Comparison of ENCODE assay signal across 31 cellular contexts in the genomic region with DNA sequence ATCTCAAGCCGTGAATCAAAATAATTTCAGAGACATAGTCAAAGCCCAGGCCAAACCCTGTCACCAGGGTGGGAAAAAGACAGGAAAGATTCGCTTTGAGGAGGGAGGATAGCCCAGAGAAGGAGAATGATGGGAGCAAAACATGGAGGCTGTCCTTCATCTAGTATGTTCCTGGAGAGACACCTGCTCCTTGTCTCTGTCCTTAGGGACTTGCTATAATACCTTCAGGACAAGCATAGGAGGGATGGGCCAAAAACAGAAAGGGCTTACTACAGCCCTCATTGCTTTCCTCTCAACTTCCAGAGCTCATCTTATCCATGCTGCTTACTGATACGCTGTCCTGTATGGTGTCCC.
"Had no signal": no experiment of that assay in that cellular context is flagged by ENCODE, and none has a peak within 500 bp of the region (broad histone marks: within the 10 kb centered on the region; RNA-seq: fewer than 3 reads in every experiment).

No MANE protein-coding gene starts in this region.

- ATAC-seq: naive thymus-derived CD8-positive, alpha-beta T cell; natural killer cell treated with Interleukin-12 subunit alpha and Interleukin-12 subunit beta and Interleukin-15 and Interleukin-18, amount 100 ng/mL, for 72 hours; pancreas; psoas muscle; right cardiac atrium; sciatic nerve; stimulated activated memory B cell treated with anti-CD40 and anti-IgM and Interleukin-4, amounts not matched to agents 10 μg/mL and 1 μg/mL and 100 μg/mL, for 72 hours; stimulated activated naive CD8-positive, alpha-beta T cell treated with anti-CD3 and anti-CD28 coated beads, Interleukin-15, amount 100 ng/mL, for 72 hours; stimulated activated naive CD8-positive, alpha-beta T cell treated with anti-CD3 and anti-CD28 coated beads, Interleukin-15, Interleukin-2, amounts not matched to agents 100 U/mL and 50 U/mL, for 24 hours; upper lobe of right lung had no signal

- H3K4me1 Mint-ChIP-seq: naive B cell; naive thymus-derived CD8-positive, alpha-beta T cell; neural crest cell; stimulated activated memory B cell treated with anti-CD40 and anti-IgM and Interleukin-4, amounts not matched to agents 10 μg/mL and 1 μg/mL and 100 μg/mL, for 72 hours; stimulated activated naive CD8-positive, alpha-beta T cell treated with anti-CD3 and anti-CD28 coated beads, Interleukin-15, amount 100 ng/mL, for 72 hours had no signal

- H3K9me3 ChIP-seq: neutrophil, pancreas, psoas muscle, suprapubic skin, testis, tibial artery, transverse colon, upper lobe of right lung, uterus had no signal

- DNase-seq: naive B cell; naive thymus-derived CD8-positive, alpha-beta T cell; nephron progenitor cell; nucleus accumbens; pancreas; psoas muscle; right cardiac atrium; stimulated activated CD4-positive, alpha-beta T cell treated with anti-CD3 and anti-CD28 coated beads, Interleukin-15, amount 100 ng/mL, for 24 hours; stimulated activated CD4-positive, alpha-beta T cell treated with anti-CD3 and anti-CD28 coated beads, Interleukin-2, amount 100 ng/mL, for 24 hours; stimulated activated CD4-positive, alpha-beta T cell treated with anti-CD3 and anti-CD28 coated beads, Interleukin-2, amount 100 ng/mL, for 48 hours; stimulated activated CD4-positive, alpha-beta T cell treated with anti-CD3 and anti-CD28 coated beads, Interleukin-4, amount 100 ng/mL, for 4 hours; stimulated activated CD8-positive, alpha-beta memory T cell treated with anti-CD3 and anti-CD28 coated beads, Interleukin-4, amount 100 ng/mL, for 48 hours; stimulated activated naive CD4-positive, alpha-beta T cell; stimulated activated naive CD8-positive, alpha-beta T cell treated with anti-CD3 and anti-CD28 coated beads, Interleukin-15, amount 100 ng/mL, for 72 hours; stimulated activated naive CD8-positive, alpha-beta T cell treated with anti-CD3 and anti-CD28 coated beads, Interleukin-15, Interleukin-2, amounts not matched to agents 100 U/mL and 50 U/mL, for 24 hours; substantia nigra; testis; tibial artery; transverse colon; upper lobe of right lung; uterus had no signal

- H3K4me3 Mint-ChIP-seq: naive B cell; naive thymus-derived CD8-positive, alpha-beta T cell; natural killer cell treated with Interleukin-12 subunit alpha and Interleukin-12 subunit beta and Interleukin-15 and Interleukin-18, amount 100 ng/mL, for 72 hours; nephron progenitor cell; neural crest cell; stimulated activated memory B cell treated with anti-CD40 and anti-IgM and Interleukin-4, amounts not matched to agents 10 μg/mL and 1 μg/mL and 100 μg/mL, for 72 hours; stimulated activated naive CD8-positive, alpha-beta T cell treated with anti-CD3 and anti-CD28 coated beads, Interleukin-15, amount 100 ng/mL, for 72 hours; type B pancreatic cell had no signal

- H3K4me3 ChIP-seq: pancreas, psoas muscle, skin epidermis, smooth muscle cell, suprapubic skin, testis, tibial artery, transverse colon, upper lobe of right lung, uterus had no signal

- H3K27ac ChIP-seq: neutrophil, pancreas, psoas muscle, suprapubic skin, testis, tibial artery, transverse colon, upper lobe of right lung, uterus had no signal

- H3K36me3 Mint-ChIP-seq: naive B cell; naive thymus-derived CD8-positive, alpha-beta T cell; natural killer cell treated with Interleukin-12 subunit alpha and Interleukin-12 subunit beta and Interleukin-15 and Interleukin-18, amount 100 ng/mL, for 72 hours; stimulated activated memory B cell treated with anti-CD40 and anti-IgM and Interleukin-4, amounts not matched to agents 10 μg/mL and 1 μg/mL and 100 μg/mL, for 72 hours; type B pancreatic cell had no signal

- H3K27me3 ChIP-seq: neutrophil, pancreas, suprapubic skin, testis, tibial artery, transverse colon, upper lobe of right lung, uterus had no signal

- H3K36me3 ChIP-seq: neutrophil, pancreas, suprapubic skin, tibial artery, transverse colon, upper lobe of right lung, uterus had no signal

- H3K27me3 Mint-ChIP-seq: naive B cell; stimulated activated memory B cell treated with anti-CD40 and anti-IgM and Interleukin-4, amounts not matched to agents 10 μg/mL and 1 μg/mL and 100 μg/mL, for 72 hours; stimulated activated naive CD8-positive, alpha-beta T cell treated with anti-CD3 and anti-CD28 coated beads, Interleukin-15, amount 100 ng/mL, for 72 hours had no signal

- H3K4me1 ChIP-seq: pancreas, psoas muscle, suprapubic skin, testis, tibial artery, transverse colon, upper lobe of right lung, uterus had no signal

- H3K9me3 Mint-ChIP-seq: naive B cell; natural killer cell treated with Interleukin-12 subunit alpha and Interleukin-12 subunit beta and Interleukin-15 and Interleukin-18, amount 100 ng/mL, for 72 hours; nephron progenitor cell; neural crest cell; stimulated activated memory B cell treated with anti-CD40 and anti-IgM and Interleukin-4, amounts not matched to agents 10 μg/mL and 1 μg/mL and 100 μg/mL, for 72 hours; stimulated activated naive CD8-positive, alpha-beta T cell treated with anti-CD3 and anti-CD28 coated beads, Interleukin-15, amount 100 ng/mL, for 72 hours; type B pancreatic cell had no signal

- H3K27ac Mint-ChIP-seq: naive B cell; natural killer cell treated with Interleukin-12 subunit alpha and Interleukin-12 subunit beta and Interleukin-15 and Interleukin-18, amount 100 ng/mL, for 72 hours; nephron progenitor cell; progenitor cell of endocrine pancreas; stimulated activated memory B cell treated with anti-CD40 and anti-IgM and Interleukin-4, amounts not matched to agents 10 μg/mL and 1 μg/mL and 100 μg/mL, for 72 hours; stimulated activated naive CD8-positive, alpha-beta T cell treated with anti-CD3 and anti-CD28 coated beads, Interleukin-15, amount 100 ng/mL, for 72 hours; type B pancreatic cell had no signal
